ENCODE assay signal across 1 cellular context in genomic region chr15:51380999-51381806, GRCh38.
TF ChIP-seq lines count a peak whose summit lies in the region.

No MANE protein-coding gene starts in this region.

TF ChIP-seq in GM12878, 131 proteins besides CTCF, POLR2A, EP300 and RAD21 (continued from another document):
- TF ChIP-seq MYC (IDR thresholded peaks at IDR 0.05; ENCODE audit: insufficient read depth, insufficient read length, insufficient replicate concordance, low read length, severe bottlenecking) (no peak), NFIC (IDR thresholded peaks at IDR 0.05; ENCODE audit: low read depth, low read length) (no peak), PBX3 (IDR thresholded peaks at IDR 0.05; ENCODE audit: insufficient replicate concordance, low read depth, low read length) (peak; percentile 84), SMC3 (IDR thresholded peaks at IDR 0.05; ENCODE audit: borderline replicate concordance, low read length) (peak; percentile 98), POU2F2 (IDR thresholded peaks at IDR 0.05; ENCODE audit: borderline replicate concordance, low read depth, low read length) (0 out of 3 replicates have a peak, but pooled peaks have one; percentile 68), NFXL1 (IDR thresholded peaks at IDR 0.05; ENCODE audit: borderline replicate concordance) (no peak), ZBTB11 (CRISPR knock-in tag; IDR thresholded peaks at IDR 0.05) (no peak), SIX5 (IDR thresholded peaks at IDR 0.05; ENCODE audit: low read depth, low read length, severe bottlenecking) (no peak), SRF (IDR thresholded peaks at IDR 0.05; ENCODE audit: low read depth in 2 of 2, low read length in 2 of 2) (no peak), ZNF24 (IDR thresholded peaks at IDR 0.05) (peak; percentile 68), SP1 (IDR thresholded peaks at IDR 0.05; ENCODE audit: low read depth, low read length) (no peak), RUNX3 (IDR thresholded peaks at IDR 0.05; ENCODE audit: low read length) (peak; percentile 26; the same call in 1 of the 2 replicates), IRF4 (IDR thresholded peaks at IDR 0.05; ENCODE audit: low read depth, low read length) (peak; percentile 72), PKNOX1 (IDR thresholded peaks at IDR 0.05) (peak; percentile 92), TARDBP (IDR thresholded peaks at IDR 0.05; ENCODE audit: borderline replicate concordance) (0 out of 2 replicates have a peak, but pooled peaks have one; percentile 30), SKIL (IDR thresholded peaks at IDR 0.05; ENCODE audit: low read depth, poor library complexity, severe bottlenecking) (no peak), ESRRA (IDR thresholded peaks at IDR 0.05; ENCODE audit: low read length) (no peak), NKRF (conservative IDR thresholded peaks at IDR 0.05) (no peak), KLF5 (IDR thresholded peaks at IDR 0.05; ENCODE audit: partially characterized antibody) (no peak), NR2F1 (conservative IDR thresholded peaks at IDR 0.05) (peak; percentile 92), RFX5 (IDR thresholded peaks at IDR 0.05; ENCODE audit: low read depth, low read length) (no peak), RB1 (IDR thresholded peaks at IDR 0.05; ENCODE audit: borderline replicate concordance) (0 out of 2 replicates have a peak, but pooled peaks have one; percentile 27)
